1 cellular context compared by ENCODE assay signal in genomic region chr20:24992420-24993205, GRCh38.
TF ChIP-seq lines count a peak whose summit lies in the region.

A gene with protein sequence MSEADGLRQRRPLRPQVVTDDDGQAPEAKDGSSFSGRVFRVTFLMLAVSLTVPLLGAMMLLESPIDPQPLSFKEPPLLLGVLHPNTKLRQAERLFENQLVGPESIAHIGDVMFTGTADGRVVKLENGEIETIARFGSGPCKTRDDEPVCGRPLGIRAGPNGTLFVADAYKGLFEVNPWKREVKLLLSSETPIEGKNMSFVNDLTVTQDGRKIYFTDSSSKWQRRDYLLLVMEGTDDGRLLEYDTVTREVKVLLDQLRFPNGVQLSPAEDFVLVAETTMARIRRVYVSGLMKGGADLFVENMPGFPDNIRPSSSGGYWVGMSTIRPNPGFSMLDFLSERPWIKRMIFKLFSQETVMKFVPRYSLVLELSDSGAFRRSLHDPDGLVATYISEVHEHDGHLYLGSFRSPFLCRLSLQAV (minus strand): TSS chr20:24992751. CDS start chr20:24992688, 63 bp downstream.

TF ChIP-seq in K562, 482 proteins besides CTCF, POLR2A, EP300 and RAD21 (continued from another document and continues in another):
- TF ChIP-seq CHD7 (IDR thresholded peaks at IDR 0.05; ENCODE audit: low read depth, low read length) = no peak
- peak; percentile 62 for TF ChIP-seq HCFC1 (IDR thresholded peaks at IDR 0.05; ENCODE audit: low read depth, low read length)
- TF ChIP-seq FOXK2 (conservative IDR thresholded peaks at IDR 0.05 in 1 of 2, IDR thresholded peaks at IDR 0.05 in 1 of 2; ENCODE audit: low read depth in 2 of 2) = no peak
- TF ChIP-seq C11orf30 (IDR thresholded peaks at IDR 0.05; ENCODE audit: low read depth) = peak; percentile 59; the same call in 1 of the 2 replicates
- TF ChIP-seq ZNF79 (CRISPR knock-in tag; IDR thresholded peaks at IDR 0.05; ENCODE audit: low read depth) = 0 out of 2 replicates have a peak, but pooled peaks have one; percentile 24
- TF ChIP-seq, protein P1, sequence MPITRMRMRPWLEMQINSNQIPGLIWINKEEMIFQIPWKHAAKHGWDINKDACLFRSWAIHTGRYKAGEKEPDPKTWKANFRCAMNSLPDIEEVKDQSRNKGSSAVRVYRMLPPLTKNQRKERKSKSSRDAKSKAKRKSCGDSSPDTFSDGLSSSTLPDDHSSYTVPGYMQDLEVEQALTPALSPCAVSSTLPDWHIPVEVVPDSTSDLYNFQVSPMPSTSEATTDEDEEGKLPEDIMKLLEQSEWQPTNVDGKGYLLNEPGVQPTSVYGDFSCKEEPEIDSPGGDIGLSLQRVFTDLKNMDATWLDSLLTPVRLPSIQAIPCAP (CRISPR knock-in tag; IDR thresholded peaks at IDR 0.05; ENCODE audit: borderline replicate concordance) = no peak
- TF ChIP-seq ETV5 (CRISPR knock-in tag; IDR thresholded peaks at IDR 0.05; ENCODE audit: low read depth) = peak; percentile 82
- no peak for TF ChIP-seq LARP7 (IDR thresholded peaks at IDR 0.05)
- no peak for TF ChIP-seq BMI1 (IDR thresholded peaks at IDR 0.05; ENCODE audit: low read length)
- no peak for TF ChIP-seq CBFA2T2 (conservative IDR thresholded peaks at IDR 0.05)
- TF ChIP-seq, protein P2, sequence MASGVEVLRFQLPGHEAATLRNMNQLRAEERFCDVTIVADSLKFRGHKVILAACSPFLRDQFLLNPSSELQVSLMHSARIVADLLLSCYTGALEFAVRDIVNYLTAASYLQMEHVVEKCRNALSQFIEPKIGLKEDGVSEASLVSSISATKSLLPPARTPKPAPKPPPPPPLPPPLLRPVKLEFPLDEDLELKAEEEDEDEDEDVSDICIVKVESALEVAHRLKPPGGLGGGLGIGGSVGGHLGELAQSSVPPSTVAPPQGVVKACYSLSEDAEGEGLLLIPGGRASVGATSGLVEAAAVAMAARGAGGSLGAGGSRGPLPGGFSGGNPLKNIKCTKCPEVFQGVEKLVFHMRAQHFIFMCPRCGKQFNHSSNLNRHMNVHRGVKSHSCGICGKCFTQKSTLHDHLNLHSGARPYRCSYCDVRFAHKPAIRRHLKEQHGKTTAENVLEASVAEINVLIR (CRISPR knock-in tag; IDR thresholded peaks at IDR 0.05) = peak; percentile 84
- TF ChIP-seq ZNF354B (CRISPR knock-in tag; IDR thresholded peaks at IDR 0.05) = no peak
- TF ChIP-seq DNMT1 (IDR thresholded peaks at IDR 0.05) = no peak
- no peak for TF ChIP-seq SMARCA5 (IDR thresholded peaks at IDR 0.05)
- no peak for TF ChIP-seq RBM15 (IDR thresholded peaks at IDR 0.05; ENCODE audit: insufficient read depth, low read length)
- TF ChIP-seq HMBOX1 (IDR thresholded peaks at IDR 0.05) = no peak
- no peak for TF ChIP-seq RBM22 (IDR thresholded peaks at IDR 0.05; ENCODE audit: low read depth, low read length, poor library complexity, severe bottlenecking)
- peak; percentile 96 for TF ChIP-seq CREM (IDR thresholded peaks at IDR 0.05; ENCODE audit: low read depth)
- no peak for TF ChIP-seq PYGO2 (tag; IDR thresholded peaks at IDR 0.05)
- TF ChIP-seq COPS2 (conservative IDR thresholded peaks at IDR 0.05) = no peak
- peak; percentile 76 for TF ChIP-seq KDM5B (IDR thresholded peaks at IDR 0.05; ENCODE audit: insufficient replicate concordance, low read depth, low read length)
- no peak for TF ChIP-seq KAT2B (IDR thresholded peaks at IDR 0.05; ENCODE audit: low read depth, low read length)
- peak; percentile 80 for TF ChIP-seq CXXC5 (CRISPR knock-in tag; IDR thresholded peaks at IDR 0.05)
- no peak for TF ChIP-seq ZNF57 (CRISPR knock-in tag; IDR thresholded peaks at IDR 0.05)
- no peak for TF ChIP-seq CC2D1A (IDR thresholded peaks at IDR 0.05)
- TF ChIP-seq NEUROD1 (IDR thresholded peaks at IDR 0.05; ENCODE audit: borderline replicate concordance, low read depth, low read length, partially characterized antibody) = no peak
- TF ChIP-seq ZNF707 (CRISPR knock-in tag; conservative IDR thresholded peaks at IDR 0.05) = no peak
- TF ChIP-seq, protein P3, sequence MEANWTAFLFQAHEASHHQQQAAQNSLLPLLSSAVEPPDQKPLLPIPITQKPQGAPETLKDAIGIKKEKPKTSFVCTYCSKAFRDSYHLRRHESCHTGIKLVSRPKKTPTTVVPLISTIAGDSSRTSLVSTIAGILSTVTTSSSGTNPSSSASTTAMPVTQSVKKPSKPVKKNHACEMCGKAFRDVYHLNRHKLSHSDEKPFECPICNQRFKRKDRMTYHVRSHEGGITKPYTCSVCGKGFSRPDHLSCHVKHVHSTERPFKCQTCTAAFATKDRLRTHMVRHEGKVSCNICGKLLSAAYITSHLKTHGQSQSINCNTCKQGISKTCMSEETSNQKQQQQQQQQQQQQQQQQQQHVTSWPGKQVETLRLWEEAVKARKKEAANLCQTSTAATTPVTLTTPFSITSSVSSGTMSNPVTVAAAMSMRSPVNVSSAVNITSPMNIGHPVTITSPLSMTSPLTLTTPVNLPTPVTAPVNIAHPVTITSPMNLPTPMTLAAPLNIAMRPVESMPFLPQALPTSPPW (CRISPR knock-in tag; IDR thresholded peaks at IDR 0.05) = peak; percentile 70
- no peak for TF ChIP-seq USF2 (CRISPR knock-in tag; IDR thresholded peaks at IDR 0.05)
- TF ChIP-seq EP400 (IDR thresholded peaks at IDR 0.05) = peak; percentile 76
- no peak for TF ChIP-seq JUN (IDR thresholded peaks at IDR 0.05; ENCODE audit: borderline replicate concordance, low read depth, low read length)
- no peak for TF ChIP-seq JUN (CRISPR knock-in tag; IDR thresholded peaks at IDR 0.05; ENCODE audit: borderline replicate concordance)
- peak in 1 of 2 experiments; percentile 41; a peak in 1 of 3 replicates for TF ChIP-seq CBX3 (IDR thresholded peaks at IDR 0.05; ENCODE audit: borderline replicate concordance in 1 of 2, low read length in 2 of 2)
- TF ChIP-seq STAG1 (CRISPR knock-in tag; IDR thresholded peaks at IDR 0.05; ENCODE audit: borderline replicate concordance) = no peak
- no peak for TF ChIP-seq MECOM (CRISPR knock-in tag; IDR thresholded peaks at IDR 0.05)
- TF ChIP-seq E2F8 (IDR thresholded peaks at IDR 0.05; ENCODE audit: low read depth, partially characterized antibody) = peak; percentile 60
- no peak for TF ChIP-seq ARID1B (IDR thresholded peaks at IDR 0.05)
- TF ChIP-seq SP1 (CRISPR knock-in tag; IDR thresholded peaks at IDR 0.05) = peak; percentile 66; the same call in 1 of the 2 replicates
